Comparison of ENCODE assay signal across 27 cellular contexts in genomic region chr2:240203031-240203841, GRCh38.
A peak's percentile ranks its signal among the peaks of the same experiment; 100 is the strongest.
DNase-seq lines count a peak whose midpoint lies in the region; TF ChIP-seq lines count a peak whose summit lies in the region.
"Had no signal": no experiment of that assay in that cellular context is flagged by ENCODE, and none has a peak within 500 bp of the region (broad histone marks: within the 10 kb centered on the region; RNA-seq: fewer than 3 reads in every experiment).

No MANE protein-coding gene starts in this region.

- DNase-seq in SJCRH30 (peak; percentile 44 to 51), epithelial cell of proximal tubule (ENCODE audit: low read depth) (peak; percentile 31), nephron progenitor cell (no peak), spleen (peak; percentile 48), NCI-H146 treated with DMSO at 0.1 percent for 48 hours (lab: John Stamatoyannopoulos, UW; ENCODE audit: unreplicated experiment) (no peak), COR-L47 (lab: John Stamatoyannopoulos, UW) (no peak), PC-9 (no peak)
- no peak for DNase-seq in activated CD4-positive, alpha-beta T cell treated with anti-CD3 and anti-CD28 coated beads, Interleukin-2, amount 10 ng/mL, durations not matched to agents 24 days and 14 days
- DNase-seq: activated CD4-positive, alpha-beta memory T cell treated with anti-CD3 and anti-CD28 coated beads for 36 hours; activated CD8-positive, alpha-beta memory T cell treated with anti-CD3 and anti-CD28 coated beads, Interleukin-2, amount 50 U/mL, for 48 hours; activated naive CD4-positive, alpha-beta T cell treated with anti-CD3 and anti-CD28 coated beads, Interleukin-2, amount 10 ng/mL, durations not matched to agents 7 days and 5 days; DMS79 treated with DMSO at 0.1 percent for 48 hours; GF-D8; hippocampal formation; NCI-H1092; NCI-H187; NCI-H2171; occipital lobe; stimulated activated CD4-positive, alpha-beta T cell treated with anti-CD3 and anti-CD28 coated beads, Interleukin-1b, Interleukin-23, amount 100 ng/mL, for 48 hours; stimulated activated naive CD4-positive, alpha-beta T cell treated with Interleukin-2 at 50 U/mL for 16 hours; T-helper 1 cell; testis had no signal

- peaks cover 17% of the 10 kb centered on the region for H3K27me3 Mint-ChIP-seq in nephron progenitor cell (ENCODE audit: low read depth, poor library complexity)
- H3K27me3 Mint-ChIP-seq in activated CD4-positive, alpha-beta T cell treated with anti-CD3 and anti-CD28 coated beads, Interleukin-2, amount 10 ng/mL, durations not matched to agents 24 days and 14 days, result peaks cover 16% of the 10 kb centered on the region

- H3K9me2 ChIP-seq in PC-9 (ENCODE audit: insufficient read depth), result no peaks in the 10 kb centered on the region

- H3K36me3 Mint-ChIP-seq in nephron progenitor cell (ENCODE audit: low read depth), result no peaks in the 10 kb centered on the region
- H3K36me3 Mint-ChIP-seq in activated CD4-positive, alpha-beta T cell treated with anti-CD3 and anti-CD28 coated beads, Interleukin-2, amount 10 ng/mL, durations not matched to agents 24 days and 14 days (ENCODE audit: low read depth), result no peaks in the 10 kb centered on the region
- H3K36me3 Mint-ChIP-seq: activated CD4-positive, alpha-beta memory T cell treated with anti-CD3 and anti-CD28 coated beads for 36 hours; activated naive CD4-positive, alpha-beta T cell treated with anti-CD3 and anti-CD28 coated beads, Interleukin-2, amount 10 ng/mL, durations not matched to agents 7 days and 5 days; memory B cell had no signal

- peaks cover 8% of the 10 kb centered on the region; the same call in 1 of the 2 replicates for H3F3A ChIP-seq in PC-9 (ENCODE audit: insufficient read depth, low read depth)

- 0 out of 2 replicates have a peak, but pooled peaks cover 4% of the 10 kb centered on the region for H4K20me1 ChIP-seq in PC-9 (ENCODE audit: insufficient read depth)

- no peak overlapping the region for H2AFZ ChIP-seq in PC-9

- CTCF ChIA-PET in PC-9 (lab: Charles Lee), result no interaction called here

- BruUV-seq in PC-9 (replicated peaks; lab: Mats Ljungman, UMichigan), result no TSS peak

- WGBS in spleen, 5 donors, result 73 to 80% (median 75%) methylated on average over 14 of the region's 14 CpGs

- H3K4me2 ChIP-seq in PC-9, result no peak overlapping the region
- H3K4me2 ChIP-seq: smooth muscle cell had no signal

- H3K4me3 ChIP-seq in SJCRH30 (no peak overlapping the region), epithelial cell of proximal tubule (ENCODE audit: low read depth, low read length) (no peak overlapping the region), spleen (no peak overlapping the region), PC-9 (no peak overlapping the region)
- H3K4me3 ChIP-seq: adrenal gland, smooth muscle cell, testis had no signal

- no peaks in the 10 kb centered on the region for H3K36me3 ChIP-seq in SJCRH30
- H3K36me3 ChIP-seq in spleen, result no peaks in the 10 kb centered on the region
- no peaks in the 10 kb centered on the region for H3K36me3 ChIP-seq in PC-9 (ENCODE audit: low read depth)
- H3K36me3 ChIP-seq: adrenal gland had no signal

- 0 out of 2 replicates have a peak, but pooled peaks cover 3% of the 10 kb centered on the region for H3K9me3 ChIP-seq in SJCRH30 (replicated peaks)
- peaks cover 0 to 12% (median 7%) of the 10 kb centered on the region in 8 donors for H3K9me3 ChIP-seq in spleen
- no peaks in the 10 kb centered on the region; the same call in 1 of the 2 replicates for H3K9me3 ChIP-seq in PC-9 (ENCODE audit: insufficient read depth, low read depth)
- H3K9me3 ChIP-seq: adrenal gland, testis had no signal

- no peak overlapping the region for H3K27ac ChIP-seq in SJCRH30
- no peak overlapping the region for H3K27ac ChIP-seq in spleen
- H3K27ac ChIP-seq in PC-9, result no peak overlapping the region
- H3K27ac ChIP-seq: adrenal gland, C4-2B, testis had no signal

- H3K9me3 Mint-ChIP-seq in nephron progenitor cell, result peaks cover 17% of the 10 kb centered on the region
- H3K9me3 Mint-ChIP-seq in activated CD4-positive, alpha-beta T cell treated with anti-CD3 and anti-CD28 coated beads, Interleukin-2, amount 10 ng/mL, durations not matched to agents 24 days and 14 days, result no peaks in the 10 kb centered on the region
- H3K9me3 Mint-ChIP-seq: activated naive CD4-positive, alpha-beta T cell treated with anti-CD3 and anti-CD28 coated beads, Interleukin-2, amount 10 ng/mL, durations not matched to agents 7 days and 5 days had no signal

- TF ChIP-seq CTCF in epithelial cell of proximal tubule (conservative IDR thresholded peaks at IDR 0.05; ENCODE audit: low read depth, low read length) (no peak), nephron progenitor cell (IDR thresholded peaks at IDR 0.05) (no peak), spleen (IDR thresholded peaks at IDR 0.05 in 8 of 11, conservative IDR thresholded peaks at IDR 0.05 in 3 of 11) (no peak), PC-9 (conservative IDR thresholded peaks at IDR 0.05) (no peak)

- intact Hi-C loops in spleen (cut with DNase I; ENCODE audit: low total_unique reads) (no loop called here), PC-9 (cut with micrococcal nuclease; ENCODE audit: unreplicated experiment) (no loop called here)
- intact Hi-C loops in activated CD4-positive, alpha-beta T cell treated with anti-CD3 and anti-CD28 coated beads, Interleukin-2, amount 10 ng/mL, durations not matched to agents 24 days and 14 days (cut with micrococcal nuclease), result no loop called here

- H3K27ac Mint-ChIP-seq in nephron progenitor cell, result peak overlapping the region; percentile 53
- H3K27ac Mint-ChIP-seq in activated CD4-positive, alpha-beta T cell treated with anti-CD3 and anti-CD28 coated beads, Interleukin-2, amount 10 ng/mL, durations not matched to agents 24 days and 14 days, result no peak overlapping the region
- H3K27ac Mint-ChIP-seq: activated CD4-positive, alpha-beta memory T cell treated with anti-CD3 and anti-CD28 coated beads for 36 hours; activated naive CD4-positive, alpha-beta T cell treated with anti-CD3 and anti-CD28 coated beads, Interleukin-2, amount 10 ng/mL, durations not matched to agents 7 days and 5 days; activated T-helper 1 cell treated with anti-CD3 and anti-CD28 coated beads, Interleukin-12 subunit alpha, Interleukin-12 subunit beta, Interleukin-2, Interleukin-4 antibody, amounts not matched to agents 30 ng/mL and 10 ng/mL and 1 ng/mL, durations not matched to agents 14 hours and 24 hours and 36 hours; memory B cell had no signal

- POLR2A ChIA-PET in PC-9 (lab: Charles Lee; ENCODE audit: unreplicated experiment), result no interaction called here

- H3K27me3 ChIP-seq in SJCRH30 (0 out of 2 replicates have a peak, but pooled peaks cover 3% of the 10 kb centered on the region), spleen (replicated peaks in 1 of 7) (peaks cover 0 to 50% (median 0%) of the 10 kb centered on the region in 7 donors), PC-9 (ENCODE audit: insufficient read depth, low read depth) (peaks cover 41% of the 10 kb centered on the region)
- H3K27me3 ChIP-seq: adrenal gland, testis had no signal

- peaks cover 35% of the 10 kb centered on the region for H3K4me1 Mint-ChIP-seq in nephron progenitor cell
- H3K4me1 Mint-ChIP-seq in activated CD4-positive, alpha-beta T cell treated with anti-CD3 and anti-CD28 coated beads, Interleukin-2, amount 10 ng/mL, durations not matched to agents 24 days and 14 days, result peaks cover 3% of the 10 kb centered on the region
- H3K4me1 Mint-ChIP-seq: activated naive CD4-positive, alpha-beta T cell treated with anti-CD3 and anti-CD28 coated beads, Interleukin-2, amount 10 ng/mL, durations not matched to agents 7 days and 5 days; memory B cell had no signal

- no peak for TF ChIP-seq POLR2A in spleen (IDR thresholded peaks at IDR 0.05)

- H3K4me1 ChIP-seq in SJCRH30 (peaks cover 26% of the 10 kb centered on the region), spleen (peaks cover 0 to 12% (median 0%) of the 10 kb centered on the region in 6 donors), PC-9 (replicated peaks; ENCODE audit: insufficient read depth) (peaks cover 12% of the 10 kb centered on the region; the same call in 1 of the 2 replicates)
- H3K4me1 ChIP-seq: adrenal gland, testis had no signal

- no peak overlapping the region for H3K4me3 Mint-ChIP-seq in nephron progenitor cell
- H3K4me3 Mint-ChIP-seq in activated CD4-positive, alpha-beta T cell treated with anti-CD3 and anti-CD28 coated beads, Interleukin-2, amount 10 ng/mL, durations not matched to agents 24 days and 14 days, result no peak overlapping the region
- H3K4me3 Mint-ChIP-seq: activated CD4-positive, alpha-beta memory T cell treated with anti-CD3 and anti-CD28 coated beads for 36 hours; activated naive CD4-positive, alpha-beta T cell treated with anti-CD3 and anti-CD28 coated beads, Interleukin-2, amount 10 ng/mL, durations not matched to agents 7 days and 5 days; activated T-helper 1 cell treated with anti-CD3 and anti-CD28 coated beads, Interleukin-12 subunit alpha, Interleukin-12 subunit beta, Interleukin-2, Interleukin-4 antibody, amounts not matched to agents 30 ng/mL and 10 ng/mL and 1 ng/mL, durations not matched to agents 14 hours and 24 hours and 36 hours; memory B cell had no signal

- H3K79me2 ChIP-seq in PC-9 (ENCODE audit: low read depth), result no peaks in the 10 kb centered on the region

Comparison
In these comparisons a context has a peak if more than half of its experiments do, and no peak if none do; other contexts are left out.
1. DNase-seq: peak in SJCRH30 (2 of 2), epithelial cell of proximal tubule (single experiment) and spleen (single experiment); none in nephron progenitor cell (single experiment), NCI-H146 treated with DMSO at 0.1 percent for 48 hours (single experiment), activated CD4-positive, alpha-beta T cell treated with anti-CD3 and anti-CD28 coated beads, Interleukin-2, amount 10 ng/mL, durations not matched to agents 24 days and 14 days (single experiment), COR-L47 (single experiment) and PC-9 (0 of 2).